ENCODE assay signal across 37 cellular contexts in the genomic region with DNA sequence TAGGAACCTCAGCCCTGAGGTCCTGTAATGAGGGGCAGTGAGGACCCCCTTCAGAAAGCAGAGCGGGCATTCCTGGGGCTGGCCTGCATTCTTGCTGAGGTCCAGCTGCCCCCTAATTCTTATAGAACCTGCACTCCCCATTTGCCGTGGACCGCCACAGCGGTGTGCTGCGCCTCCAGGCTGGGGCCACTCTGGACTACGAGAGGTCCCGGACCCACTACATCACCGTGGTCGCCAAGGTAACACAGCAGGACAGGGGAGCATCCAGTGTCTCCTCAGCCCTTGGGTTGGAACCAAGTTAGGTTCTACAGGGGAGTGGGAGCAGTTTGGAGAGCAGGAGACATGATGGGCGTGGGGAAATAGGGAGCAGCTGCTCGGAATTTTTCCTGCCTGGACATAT. TPM values are rescaled to one million over a fixed set of nuclear protein-coding genes. Genes with fewer than 3 reads are reported as not detected.
"Had no signal": no experiment of that assay in that cellular context is flagged by ENCODE, and none has a peak within 500 bp of the region (broad histone marks: within the 10 kb centered on the region; RNA-seq: fewer than 3 reads in every experiment).

No MANE protein-coding gene starts in this region.

- H3K9me3 ChIP-seq: ascending aorta, breast epithelium, esophagus squamous epithelium, gastroesophageal sphincter had no signal

- H3K36me3 ChIP-seq: ascending aorta, breast epithelium, cardiac muscle cell, gastroesophageal sphincter had no signal

- H3K27ac ChIP-seq: ascending aorta, breast epithelium, cardiac muscle cell, epithelial cell of prostate, esophagus squamous epithelium, gastroesophageal sphincter had no signal

- DNase-seq: activated CD4-positive, alpha-beta memory T cell treated with anti-CD3 and anti-CD28 coated beads for 36 hours; activated CD4-positive, alpha-beta T cell treated with anti-CD3 and anti-CD28 coated beads for 36 hours; activated CD4-positive, alpha-beta T cell treated with anti-CD3 and anti-CD28 coated beads, Interleukin-2, amount 10 ng/mL, durations not matched to agents 24 days and 14 days; activated CD4-positive, CD25-positive, alpha-beta regulatory T cell; activated CD4-positive, CD25-positive, alpha-beta regulatory T cell treated with anti-CD3 and anti-CD28 coated beads, Interleukin-2, amount 50 U/mL, for 72 hours; activated CD8-positive, alpha-beta memory T cell treated with anti-CD3 and anti-CD28 coated beads, Interleukin-2, amount 10 ng/mL, durations not matched to agents 7 days and 5 days; activated CD8-positive, alpha-beta memory T cell treated with anti-CD3 and anti-CD28 coated beads, Interleukin-2, amount 50 U/mL, for 4 hours; activated CD8-positive, alpha-beta T cell treated with anti-CD3 and anti-CD28 coated beads, Interleukin-2, amount 10 ng/mL, durations not matched to agents 7 days and 5 days; activated gamma-delta T cell; activated naive CD4-positive, alpha-beta T cell; activated naive CD4-positive, alpha-beta T cell treated with anti-CD3 and anti-CD28 coated beads, Interleukin-2, amount 10 ng/mL, durations not matched to agents 7 days and 5 days; activated naive CD8-positive, alpha-beta T cell treated with anti-CD3 and anti-CD28 coated beads, Interleukin-2, amount 10 ng/mL, durations not matched to agents 7 days and 5 days; activated T-cell treated with anti-CD3 and anti-CD28 coated beads for 4 hours; activated T-cell treated with anti-CD3 and anti-CD28 coated beads, Interleukin-2, amount 50 U/mL, for 24 hours; activated T-cell treated with anti-CD3 and anti-CD28 coated beads, Interleukin-2, amount 50 U/mL, for 72 hours; central memory CD4-positive, alpha-beta T cell; cortex of kidney; dermis blood vessel endothelial cell; effector CD4-positive, alpha-beta T cell; effector memory CD8-positive, alpha-beta T cell; esophagus squamous epithelium; foreskin melanocyte; T-helper 2 cell had no signal

- H3K4me3 ChIP-seq: ascending aorta, breast epithelium, cardiac muscle cell, esophagus squamous epithelium, gastroesophageal sphincter had no signal

- H3K27me3 ChIP-seq: ascending aorta, esophagus squamous epithelium had no signal

- H3K4me1 ChIP-seq: ascending aorta, breast epithelium, gastroesophageal sphincter had no signal

RNA-seq across cellular contexts. Expression of gene CDHR1, which starts 7.3 kb away (rescaled TPM):
- total RNA-seq: ascending aorta, fibroblast of lung had no signal

RNA-seq across cellular contexts. Expression of gene LRIT2, which starts 23.7 kb away (rescaled TPM):
- total RNA-seq: activated CD4-positive, alpha-beta memory T cell treated with anti-CD3 and anti-CD28 coated beads for 36 hours; activated CD4-positive, alpha-beta T cell treated with anti-CD3 and anti-CD28 coated beads for 36 hours; activated CD4-positive, alpha-beta T cell treated with anti-CD3 and anti-CD28 coated beads, Interleukin-2, amount 10 ng/mL, durations not matched to agents 24 days and 14 days; activated CD8-positive, alpha-beta memory T cell treated with anti-CD3 and anti-CD28 coated beads for 36 hours; activated CD8-positive, alpha-beta memory T cell treated with anti-CD3 and anti-CD28 coated beads, Interleukin-2, amount 10 ng/mL, durations not matched to agents 7 days and 5 days; activated CD8-positive, alpha-beta T cell treated with anti-CD3 and anti-CD28 coated beads, Interleukin-2, amount 10 ng/mL, durations not matched to agents 7 days and 5 days; activated naive CD4-positive, alpha-beta T cell treated with anti-CD3 and anti-CD28 coated beads, Interleukin-2, amount 50 U/mL, for 72 hours; activated naive CD8-positive, alpha-beta T cell treated with anti-CD3 and anti-CD28 coated beads, Interleukin-2, amount 10 ng/mL, durations not matched to agents 7 days and 5 days; activated T-cell treated with anti-CD3 and anti-CD28 coated beads, Interleukin-2, amount 50 U/mL, for 72 hours; ascending aorta; breast epithelium; cardiac muscle cell; cerebellum; dermis blood vessel endothelial cell; endothelial cell of umbilical vein; esophagus squamous epithelium; fibroblast of lung; fibroblast of villous mesenchyme; gastroesophageal sphincter; glomerular endothelial cell; T-helper 1 cell treated with Interleukin-12 subunit alpha and Interleukin-12 subunit beta and Interleukin-4 antibody, amounts not matched to agents 30 ng/mL and 1 ng/mL, for 36 hours had no signal
- polyA plus RNA-seq: cardiac muscle cell, endothelial cell of umbilical vein, esophagus, fibroblast of lung had no signal

RNA-seq across cellular contexts. Expression of gene GPR15LG, which starts 28.1 kb away (rescaled TPM):
- total RNA-seq: activated CD4-positive, alpha-beta memory T cell treated with anti-CD3 and anti-CD28 coated beads for 36 hours; activated CD4-positive, alpha-beta T cell treated with anti-CD3 and anti-CD28 coated beads for 36 hours; activated CD4-positive, alpha-beta T cell treated with anti-CD3 and anti-CD28 coated beads, Interleukin-2, amount 10 ng/mL, durations not matched to agents 24 days and 14 days; activated CD8-positive, alpha-beta memory T cell treated with anti-CD3 and anti-CD28 coated beads for 36 hours; activated CD8-positive, alpha-beta memory T cell treated with anti-CD3 and anti-CD28 coated beads, Interleukin-2, amount 10 ng/mL, durations not matched to agents 7 days and 5 days; activated CD8-positive, alpha-beta T cell treated with anti-CD3 and anti-CD28 coated beads, Interleukin-2, amount 10 ng/mL, durations not matched to agents 7 days and 5 days; activated naive CD4-positive, alpha-beta T cell treated with anti-CD3 and anti-CD28 coated beads, Interleukin-2, amount 50 U/mL, for 72 hours; activated naive CD8-positive, alpha-beta T cell treated with anti-CD3 and anti-CD28 coated beads, Interleukin-2, amount 10 ng/mL, durations not matched to agents 7 days and 5 days; activated T-cell treated with anti-CD3 and anti-CD28 coated beads, Interleukin-2, amount 50 U/mL, for 72 hours; ascending aorta; cardiac muscle cell; dermis blood vessel endothelial cell; endothelial cell of umbilical vein; fibroblast of lung; fibroblast of villous mesenchyme; glomerular endothelial cell; T-helper 1 cell treated with Interleukin-12 subunit alpha and Interleukin-12 subunit beta and Interleukin-4 antibody, amounts not matched to agents 30 ng/mL and 1 ng/mL, for 36 hours had no signal
- polyA plus RNA-seq: cardiac muscle cell, endothelial cell of umbilical vein, fibroblast of lung had no signal

RNA-seq across cellular contexts. Expression of gene LRIT1, which starts 39.7 kb away (rescaled TPM):
- total RNA-seq: activated CD4-positive, alpha-beta memory T cell treated with anti-CD3 and anti-CD28 coated beads for 36 hours; activated CD4-positive, alpha-beta T cell treated with anti-CD3 and anti-CD28 coated beads for 36 hours; activated CD4-positive, alpha-beta T cell treated with anti-CD3 and anti-CD28 coated beads, Interleukin-2, amount 10 ng/mL, durations not matched to agents 24 days and 14 days; activated CD8-positive, alpha-beta memory T cell treated with anti-CD3 and anti-CD28 coated beads for 36 hours; activated CD8-positive, alpha-beta memory T cell treated with anti-CD3 and anti-CD28 coated beads, Interleukin-2, amount 10 ng/mL, durations not matched to agents 7 days and 5 days; activated CD8-positive, alpha-beta T cell treated with anti-CD3 and anti-CD28 coated beads, Interleukin-2, amount 10 ng/mL, durations not matched to agents 7 days and 5 days; activated naive CD4-positive, alpha-beta T cell treated with anti-CD3 and anti-CD28 coated beads, Interleukin-2, amount 50 U/mL, for 72 hours; activated naive CD8-positive, alpha-beta T cell treated with anti-CD3 and anti-CD28 coated beads, Interleukin-2, amount 10 ng/mL, durations not matched to agents 7 days and 5 days; activated T-cell treated with anti-CD3 and anti-CD28 coated beads, Interleukin-2, amount 50 U/mL, for 72 hours; ascending aorta; breast epithelium; cardiac muscle cell; cerebellum; dermis blood vessel endothelial cell; endothelial cell of umbilical vein; fibroblast of lung; fibroblast of villous mesenchyme; glomerular endothelial cell; T-helper 1 cell treated with Interleukin-12 subunit alpha and Interleukin-12 subunit beta and Interleukin-4 antibody, amounts not matched to agents 30 ng/mL and 1 ng/mL, for 36 hours had no signal
- polyA plus RNA-seq: cardiac muscle cell, endothelial cell of umbilical vein, esophagus, fibroblast of lung had no signal

RNA-seq across cellular contexts. Expression of gene RGR, which starts 43.2 kb away (rescaled TPM):
- total RNA-seq: activated CD4-positive, alpha-beta memory T cell treated with anti-CD3 and anti-CD28 coated beads for 36 hours; activated CD4-positive, alpha-beta T cell treated with anti-CD3 and anti-CD28 coated beads for 36 hours; activated CD4-positive, alpha-beta T cell treated with anti-CD3 and anti-CD28 coated beads, Interleukin-2, amount 10 ng/mL, durations not matched to agents 24 days and 14 days; activated CD8-positive, alpha-beta memory T cell treated with anti-CD3 and anti-CD28 coated beads for 36 hours; activated CD8-positive, alpha-beta memory T cell treated with anti-CD3 and anti-CD28 coated beads, Interleukin-2, amount 10 ng/mL, durations not matched to agents 7 days and 5 days; activated CD8-positive, alpha-beta T cell treated with anti-CD3 and anti-CD28 coated beads, Interleukin-2, amount 10 ng/mL, durations not matched to agents 7 days and 5 days; activated naive CD4-positive, alpha-beta T cell treated with anti-CD3 and anti-CD28 coated beads, Interleukin-2, amount 50 U/mL, for 72 hours; activated naive CD8-positive, alpha-beta T cell treated with anti-CD3 and anti-CD28 coated beads, Interleukin-2, amount 10 ng/mL, durations not matched to agents 7 days and 5 days; activated T-cell treated with anti-CD3 and anti-CD28 coated beads, Interleukin-2, amount 50 U/mL, for 72 hours; ascending aorta; cardiac muscle cell; dermis blood vessel endothelial cell; endothelial cell of umbilical vein; fibroblast of lung; fibroblast of villous mesenchyme; glomerular endothelial cell; T-helper 1 cell treated with Interleukin-12 subunit alpha and Interleukin-12 subunit beta and Interleukin-4 antibody, amounts not matched to agents 30 ng/mL and 1 ng/mL, for 36 hours had no signal
- polyA plus RNA-seq: cardiac muscle cell, endothelial cell of umbilical vein, fibroblast of lung had no signal
